44 cellular contexts compared by ENCODE assay signal in the genomic region with DNA sequence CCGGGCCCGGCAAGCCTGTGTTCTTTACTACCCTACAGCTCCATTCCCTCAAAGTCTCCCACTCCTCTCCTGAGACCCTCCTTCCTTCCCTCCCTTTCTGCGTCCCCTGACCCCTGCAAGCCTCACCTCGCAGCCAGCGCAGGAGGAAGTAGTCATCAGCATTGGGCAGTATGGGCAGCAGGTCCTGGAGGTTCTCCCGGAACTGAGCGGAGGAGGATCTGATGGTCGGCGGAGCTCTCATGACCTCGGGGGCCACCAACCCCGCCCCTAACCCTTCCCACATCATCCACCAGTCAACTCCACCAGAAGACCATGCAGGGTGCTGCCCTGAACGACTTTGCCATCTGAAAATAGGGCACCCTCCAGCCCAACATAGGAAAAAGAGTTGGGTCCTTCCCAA. TPM values are rescaled to one million over a fixed set of nuclear protein-coding genes. Genes with fewer than 3 reads are reported as not detected.
"Had no signal": no experiment of that assay in that cellular context is flagged by ENCODE, and none has a peak within 500 bp of the region (broad histone marks: within the 10 kb centered on the region; RNA-seq: fewer than 3 reads in every experiment).

No MANE protein-coding gene starts in this region.

- H3K27ac Mint-ChIP-seq: activated naive CD4-positive, alpha-beta T cell treated with anti-CD3 and anti-CD28 coated beads for 36 hours; activated naive CD4-positive, alpha-beta T cell treated with anti-CD3 and anti-CD28 coated beads, Interleukin-2, amount 10 ng/mL, durations not matched to agents 7 days and 5 days; activated naive CD4-positive, alpha-beta T cell treated with anti-CD3 and anti-CD28 coated beads, Interleukin-2, amount 50 U/mL, for 24 hours; activated naive CD4-positive, alpha-beta T cell treated with anti-CD3 and anti-CD28 coated beads, Interleukin-2, amount 50 U/mL, for 72 hours; activated naive CD8-positive, alpha-beta T cell; activated naive CD8-positive, alpha-beta T cell treated with anti-CD3 and anti-CD28 coated beads for 36 hours; activated naive CD8-positive, alpha-beta T cell treated with anti-CD3 and anti-CD28 coated beads, Interleukin-2, amount 10 ng/mL, durations not matched to agents 7 days and 5 days; activated naive CD8-positive, alpha-beta T cell treated with anti-CD3 and anti-CD28 coated beads, Interleukin-2, amount 50 U/mL, for 24 hours; activated T-cell treated with anti-CD3 and anti-CD28 coated beads, Interleukin-2, amount 50 U/mL, for 24 hours; activated T-cell treated with anti-CD3 and anti-CD28 coated beads, Interleukin-2, amount 50 U/mL, for 72 hours; activated T-helper 1 cell treated with anti-CD3 and anti-CD28 coated beads, Interleukin-12 subunit alpha, Interleukin-12 subunit beta, Interleukin-2, Interleukin-4 antibody, amounts not matched to agents 30 ng/mL and 10 ng/mL and 1 ng/mL, durations not matched to agents 14 hours and 24 hours and 36 hours; activated T-helper 17 cell treated with anti-CD3 and anti-CD28 coated beads, Interleukin-2, amount 50 U/mL, for 72 hours; activated T-helper 2 cell treated with anti-CD3 and anti-CD28 coated beads, Interferon-gamma antibody, Interleukin-2, Interleukin-4, amounts not matched to agents 10 μg/mL and 5 μg/mL and 100 μg/mL, durations not matched to agents 14 hours and 24 hours and 36 hours; brain had no signal

- H3K4me1 ChIP-seq: adrenal gland, ascending aorta, breast epithelium had no signal

- H3K27ac ChIP-seq: adrenal gland, ascending aorta, body of pancreas, brain microvascular endothelial cell, breast epithelium, cardiac muscle cell had no signal

- H3K36me3 Mint-ChIP-seq: activated naive CD4-positive, alpha-beta T cell treated with anti-CD3 and anti-CD28 coated beads, Interleukin-2, amount 10 ng/mL, durations not matched to agents 7 days and 5 days; activated naive CD4-positive, alpha-beta T cell treated with anti-CD3 and anti-CD28 coated beads, Interleukin-2, amount 50 U/mL, for 24 hours; activated naive CD4-positive, alpha-beta T cell treated with anti-CD3 and anti-CD28 coated beads, Interleukin-2, amount 50 U/mL, for 72 hours; activated naive CD8-positive, alpha-beta T cell; activated naive CD8-positive, alpha-beta T cell treated with anti-CD3 and anti-CD28 coated beads for 36 hours; activated naive CD8-positive, alpha-beta T cell treated with anti-CD3 and anti-CD28 coated beads, Interleukin-2, amount 10 ng/mL, durations not matched to agents 7 days and 5 days; brain had no signal

- FAIRE-seq: astrocyte had no signal

- ATAC-seq: activated naive CD4-positive, alpha-beta T cell treated with anti-CD3 and anti-CD28 coated beads, Interleukin-2, amount 50 U/mL, for 72 hours; activated naive CD8-positive, alpha-beta T cell treated with anti-CD3 and anti-CD28 coated beads, Interleukin-2, amount 50 U/mL, for 24 hours; activated T-cell treated with anti-CD3 and anti-CD28 coated beads, Interleukin-2, amount 50 U/mL, for 4 hours; activated T-cell treated with anti-CD3 and anti-CD28 coated beads, Interleukin-2, amount 50 U/mL, for 72 hours; activated T-helper 17 cell treated with anti-CD3 and anti-CD28 coated beads, Interleukin-2, amount 50 U/mL, for 72 hours; body of pancreas had no signal

- H3K27me3 ChIP-seq: ascending aorta had no signal

- DNase-seq: activated effector memory CD4-positive, alpha-beta T cell treated with anti-CD3 and anti-CD28 coated beads, Interleukin-2, amount 50 U/mL, for 16 hours; activated effector memory CD4-positive, alpha-beta T cell treated with Interleukin-2 at 50 U/mL for 16 hours; activated gamma-delta T cell; activated gamma-delta T cell treated with Interleukin-2 at 50 U/mL for 16 hours; activated naive CD4-positive, alpha-beta T cell; activated naive CD4-positive, alpha-beta T cell treated with anti-CD3 and anti-CD28 coated beads for 36 hours; activated naive CD4-positive, alpha-beta T cell treated with anti-CD3 and anti-CD28 coated beads, Interleukin-2, amount 10 ng/mL, durations not matched to agents 7 days and 5 days; activated naive CD4-positive, alpha-beta T cell treated with anti-CD3 and anti-CD28 coated beads, Interleukin-2, amount 50 U/mL, for 16 hours; activated naive CD4-positive, alpha-beta T cell treated with Interleukin-2 at 50 U/mL for 16 hours; activated naive CD8-positive, alpha-beta T cell treated with anti-CD3 and anti-CD28 coated beads for 36 hours; activated naive CD8-positive, alpha-beta T cell treated with anti-CD3 and anti-CD28 coated beads, Interleukin-2, amount 10 ng/mL, durations not matched to agents 7 days and 5 days; activated naive CD8-positive, alpha-beta T cell treated with anti-CD3 and anti-CD28 coated beads, Interleukin-2, amount 50 U/mL, for 24 hours; activated T-cell treated with anti-CD3 and anti-CD28 coated beads for 4 hours; activated T-cell treated with anti-CD3 and anti-CD28 coated beads, Interleukin-2, amount 50 U/mL, for 1 hour; activated T-cell treated with anti-CD3 and anti-CD28 coated beads, Interleukin-2, amount 50 U/mL, for 24 hours; activated T-cell treated with anti-CD3 and anti-CD28 coated beads, Interleukin-2, amount 50 U/mL, for 4 hours; activated T-cell treated with anti-CD3 and anti-CD28 coated beads, Interleukin-2, amount 50 U/mL, for 48 hours; activated T-cell treated with anti-CD3 and anti-CD28 coated beads, Interleukin-2, amount 50 U/mL, for 72 hours; adrenal gland; amniotic stem cell; amygdala; anterior cingulate cortex; aorta; body of pancreas; brain microvascular endothelial cell; caudate nucleus; central memory CD4-positive, alpha-beta T cell; cerebellar nuclear complex had no signal

- H3K4me3 Mint-ChIP-seq: activated naive CD4-positive, alpha-beta T cell treated with anti-CD3 and anti-CD28 coated beads for 36 hours; activated naive CD4-positive, alpha-beta T cell treated with anti-CD3 and anti-CD28 coated beads, Interleukin-2, amount 10 ng/mL, durations not matched to agents 7 days and 5 days; activated naive CD4-positive, alpha-beta T cell treated with anti-CD3 and anti-CD28 coated beads, Interleukin-2, amount 50 U/mL, for 24 hours; activated naive CD8-positive, alpha-beta T cell; activated naive CD8-positive, alpha-beta T cell treated with anti-CD3 and anti-CD28 coated beads for 36 hours; activated naive CD8-positive, alpha-beta T cell treated with anti-CD3 and anti-CD28 coated beads, Interleukin-2, amount 10 ng/mL, durations not matched to agents 7 days and 5 days; activated naive CD8-positive, alpha-beta T cell treated with anti-CD3 and anti-CD28 coated beads, Interleukin-2, amount 50 U/mL, for 24 hours; activated T-cell treated with anti-CD3 and anti-CD28 coated beads, Interleukin-2, amount 50 U/mL, for 24 hours; activated T-cell treated with anti-CD3 and anti-CD28 coated beads, Interleukin-2, amount 50 U/mL, for 4 hours; activated T-cell treated with anti-CD3 and anti-CD28 coated beads, Interleukin-2, amount 50 U/mL, for 72 hours; activated T-helper 1 cell treated with anti-CD3 and anti-CD28 coated beads, Interleukin-12 subunit alpha, Interleukin-12 subunit beta, Interleukin-2, Interleukin-4 antibody, amounts not matched to agents 30 ng/mL and 10 ng/mL and 1 ng/mL, durations not matched to agents 14 hours and 24 hours and 36 hours; activated T-helper 17 cell treated with anti-CD3 and anti-CD28 coated beads, Interleukin-2, amount 50 U/mL, for 72 hours; brain; central memory CD8-positive, alpha-beta T cell had no signal

- H3K36me3 ChIP-seq: adrenal gland, ascending aorta, brain microvascular endothelial cell, breast epithelium, cardiac muscle cell had no signal

- H3K4me3 ChIP-seq: adrenal gland, ascending aorta, body of pancreas, breast epithelium, cardiac muscle cell had no signal

- H3K9me3 Mint-ChIP-seq: activated naive CD4-positive, alpha-beta T cell treated with anti-CD3 and anti-CD28 coated beads for 36 hours; activated naive CD4-positive, alpha-beta T cell treated with anti-CD3 and anti-CD28 coated beads, Interleukin-2, amount 10 ng/mL, durations not matched to agents 7 days and 5 days; activated naive CD4-positive, alpha-beta T cell treated with anti-CD3 and anti-CD28 coated beads, Interleukin-2, amount 50 U/mL, for 24 hours; activated naive CD4-positive, alpha-beta T cell treated with anti-CD3 and anti-CD28 coated beads, Interleukin-2, amount 50 U/mL, for 72 hours; activated naive CD8-positive, alpha-beta T cell treated with anti-CD3 and anti-CD28 coated beads for 36 hours; activated naive CD8-positive, alpha-beta T cell treated with anti-CD3 and anti-CD28 coated beads, Interleukin-2, amount 10 ng/mL, durations not matched to agents 7 days and 5 days; activated naive CD8-positive, alpha-beta T cell treated with anti-CD3 and anti-CD28 coated beads, Interleukin-2, amount 50 U/mL, for 24 hours; activated T-cell treated with anti-CD3 and anti-CD28 coated beads, Interleukin-2, amount 50 U/mL, for 24 hours; activated T-cell treated with anti-CD3 and anti-CD28 coated beads, Interleukin-2, amount 50 U/mL, for 4 hours; activated T-cell treated with anti-CD3 and anti-CD28 coated beads, Interleukin-2, amount 50 U/mL, for 72 hours; activated T-helper 1 cell treated with anti-CD3 and anti-CD28 coated beads, Interleukin-12 subunit alpha, Interleukin-12 subunit beta, Interleukin-2, Interleukin-4 antibody, amounts not matched to agents 30 ng/mL and 10 ng/mL and 1 ng/mL, durations not matched to agents 14 hours and 24 hours and 36 hours; activated T-helper 17 cell treated with anti-CD3 and anti-CD28 coated beads, Interleukin-2, amount 50 U/mL, for 72 hours; activated T-helper 2 cell treated with anti-CD3 and anti-CD28 coated beads, Interferon-gamma antibody, Interleukin-2, Interleukin-4, amounts not matched to agents 10 μg/mL and 5 μg/mL and 100 μg/mL, durations not matched to agents 14 hours and 24 hours and 36 hours; central memory CD8-positive, alpha-beta T cell had no signal

- H3K4me1 Mint-ChIP-seq: activated naive CD4-positive, alpha-beta T cell treated with anti-CD3 and anti-CD28 coated beads, Interleukin-2, amount 10 ng/mL, durations not matched to agents 7 days and 5 days; activated naive CD4-positive, alpha-beta T cell treated with anti-CD3 and anti-CD28 coated beads, Interleukin-2, amount 50 U/mL, for 24 hours; activated naive CD8-positive, alpha-beta T cell treated with anti-CD3 and anti-CD28 coated beads for 36 hours; activated naive CD8-positive, alpha-beta T cell treated with anti-CD3 and anti-CD28 coated beads, Interleukin-2, amount 10 ng/mL, durations not matched to agents 7 days and 5 days; activated naive CD8-positive, alpha-beta T cell treated with anti-CD3 and anti-CD28 coated beads, Interleukin-2, amount 50 U/mL, for 24 hours; activated T-helper 17 cell treated with anti-CD3 and anti-CD28 coated beads, Interleukin-2, amount 50 U/mL, for 72 hours; brain; central memory CD8-positive, alpha-beta T cell had no signal

- H3K9me3 ChIP-seq: adrenal gland, ascending aorta, body of pancreas, breast epithelium had no signal

RNA-seq across cellular contexts. Expression of a gene that starts 1.9 kb away (rescaled TPM):
- total RNA-seq: activated naive CD4-positive, alpha-beta T cell treated with anti-CD3 and anti-CD28 coated beads for 36 hours; activated naive CD8-positive, alpha-beta T cell treated with anti-CD3 and anti-CD28 coated beads for 36 hours; activated naive CD8-positive, alpha-beta T cell treated with anti-CD3 and anti-CD28 coated beads, Interleukin-2, amount 10 ng/mL, durations not matched to agents 7 days and 5 days; activated T-cell treated with anti-CD3 and anti-CD28 coated beads, Interleukin-2, amount 50 U/mL, for 72 hours; activated T-helper 1 cell treated with anti-CD3 and anti-CD28 coated beads, Interleukin-12 subunit alpha, Interleukin-12 subunit beta, Interleukin-2, Interleukin-4 antibody, amounts not matched to agents 30 ng/mL and 10 ng/mL and 1 ng/mL, durations not matched to agents 14 hours and 24 hours and 36 hours; activated T-helper 17 cell treated with anti-CD3 and anti-CD28 coated beads, Interleukin-2, amount 50 U/mL, for 72 hours; activated T-helper 2 cell treated with anti-CD3 and anti-CD28 coated beads, Interferon-gamma antibody, Interleukin-2, Interleukin-4, amounts not matched to agents 10 μg/mL and 5 μg/mL and 100 μg/mL, durations not matched to agents 14 hours and 24 hours and 36 hours; aorta; ascending aorta; astrocyte; bronchial epithelial cell had no signal
- polyA plus RNA-seq: aorta had no signal

RNA-seq across cellular contexts. Expression of a gene that starts 31.7 kb away (rescaled TPM):
- total RNA-seq: activated naive CD4-positive, alpha-beta T cell treated with anti-CD3 and anti-CD28 coated beads for 36 hours; activated naive CD4-positive, alpha-beta T cell treated with anti-CD3 and anti-CD28 coated beads, Interleukin-2, amount 50 U/mL, for 72 hours; activated naive CD8-positive, alpha-beta T cell treated with anti-CD3 and anti-CD28 coated beads for 36 hours; activated naive CD8-positive, alpha-beta T cell treated with anti-CD3 and anti-CD28 coated beads, Interleukin-2, amount 10 ng/mL, durations not matched to agents 7 days and 5 days; activated T-cell treated with anti-CD3 and anti-CD28 coated beads, Interleukin-2, amount 50 U/mL, for 4 hours; activated T-cell treated with anti-CD3 and anti-CD28 coated beads, Interleukin-2, amount 50 U/mL, for 72 hours; activated T-helper 1 cell treated with anti-CD3 and anti-CD28 coated beads, Interleukin-12 subunit alpha, Interleukin-12 subunit beta, Interleukin-2, Interleukin-4 antibody, amounts not matched to agents 30 ng/mL and 10 ng/mL and 1 ng/mL, durations not matched to agents 14 hours and 24 hours and 36 hours; activated T-helper 17 cell treated with anti-CD3 and anti-CD28 coated beads, Interleukin-2, amount 50 U/mL, for 72 hours; activated T-helper 2 cell treated with anti-CD3 and anti-CD28 coated beads, Interferon-gamma antibody, Interleukin-2, Interleukin-4, amounts not matched to agents 10 μg/mL and 5 μg/mL and 100 μg/mL, durations not matched to agents 14 hours and 24 hours and 36 hours; aorta; ascending aorta; astrocyte; body of pancreas; breast epithelium; bronchial epithelial cell; cardiac muscle cell; cardiac septum; cerebellum had no signal
- polyA plus RNA-seq: adipose tissue, adrenal gland, aorta, cardiac muscle cell had no signal

RNA-seq across cellular contexts. Expression of a gene that starts 43.0 kb away (rescaled TPM):
- total RNA-seq: activated naive CD4-positive, alpha-beta T cell treated with anti-CD3 and anti-CD28 coated beads for 36 hours; activated naive CD4-positive, alpha-beta T cell treated with anti-CD3 and anti-CD28 coated beads, Interleukin-2, amount 50 U/mL, for 72 hours; activated naive CD8-positive, alpha-beta T cell treated with anti-CD3 and anti-CD28 coated beads for 36 hours; activated T-cell treated with anti-CD3 and anti-CD28 coated beads, Interleukin-2, amount 50 U/mL, for 4 hours; activated T-cell treated with anti-CD3 and anti-CD28 coated beads, Interleukin-2, amount 50 U/mL, for 72 hours; activated T-helper 1 cell treated with anti-CD3 and anti-CD28 coated beads, Interleukin-12 subunit alpha, Interleukin-12 subunit beta, Interleukin-2, Interleukin-4 antibody, amounts not matched to agents 30 ng/mL and 10 ng/mL and 1 ng/mL, durations not matched to agents 14 hours and 24 hours and 36 hours; activated T-helper 17 cell treated with anti-CD3 and anti-CD28 coated beads, Interleukin-2, amount 50 U/mL, for 72 hours; activated T-helper 2 cell treated with anti-CD3 and anti-CD28 coated beads, Interferon-gamma antibody, Interleukin-2, Interleukin-4, amounts not matched to agents 10 μg/mL and 5 μg/mL and 100 μg/mL, durations not matched to agents 14 hours and 24 hours and 36 hours; ascending aorta; bronchial epithelial cell had no signal
